10 cellular contexts compared by ENCODE assay signal in genomic region chr11:80815752-80816453, GRCh38.
DNase-seq lines count a peak whose midpoint lies in the region; ATAC-seq and TF ChIP-seq lines count a peak whose summit lies in the region.
"Had no signal": no experiment of that assay in that cellular context is flagged by ENCODE, and none has a peak within 500 bp of the region (broad histone marks: within the 10 kb centered on the region; RNA-seq: fewer than 3 reads in every experiment).

No MANE protein-coding gene starts in this region.

- H3K9me3 Mint-ChIP-seq in glutamatergic neuron (ENCODE audit: unreplicated experiment): no peaks in the 10 kb centered on the region
- peaks cover 4% of the 10 kb centered on the region; the same call in 1 of the 2 replicates for H3K9me3 Mint-ChIP-seq in WTC11

- CTCF ChIA-PET in WTC11 (lab: Charles Lee): no interaction called here

- H3K36me3 Mint-ChIP-seq in glutamatergic neuron (ENCODE audit: unreplicated experiment): no peaks in the 10 kb centered on the region
- no peaks in the 10 kb centered on the region for H3K36me3 Mint-ChIP-seq in WTC11

- no peak for TF ChIP-seq CTCF in glutamatergic neuron (IDR thresholded peaks at IDR 0.05; ENCODE audit: partially characterized antibody, unreplicated experiment)
- no peak for TF ChIP-seq CTCF in WTC11 (IDR thresholded peaks at IDR 0.05)

- no peak overlapping the region for H3K27ac Mint-ChIP-seq in glutamatergic neuron (ENCODE audit: unreplicated experiment)
- no peak overlapping the region for H3K27ac Mint-ChIP-seq in WTC11
- H3K27ac Mint-ChIP-seq: activated CD4-positive, alpha-beta T cell treated with anti-CD3 and anti-CD28 coated beads, Interleukin-2, amount 10 ng/mL, durations not matched to agents 7 days and 5 days had no signal

- H3K4me3 Mint-ChIP-seq in glutamatergic neuron (ENCODE audit: unreplicated experiment) (no peak overlapping the region), WTC11 (no peak overlapping the region)
- H3K4me3 Mint-ChIP-seq: activated CD4-positive, alpha-beta T cell treated with anti-CD3 and anti-CD28 coated beads, Interleukin-2, amount 10 ng/mL, durations not matched to agents 7 days and 5 days; central memory CD8-positive, alpha-beta T cell had no signal

- no peaks in the 10 kb centered on the region for H3K27me3 Mint-ChIP-seq in glutamatergic neuron (ENCODE audit: unreplicated experiment)
- no peaks in the 10 kb centered on the region; the same call in 1 of the 2 replicates for H3K27me3 Mint-ChIP-seq in WTC11 (ENCODE audit: low read depth)
- H3K27me3 Mint-ChIP-seq: activated CD4-positive, alpha-beta T cell treated with anti-CD3 and anti-CD28 coated beads, Interleukin-2, amount 10 ng/mL, durations not matched to agents 7 days and 5 days; central memory CD8-positive, alpha-beta T cell had no signal

- POLR2A ChIA-PET in WTC11 (lab: Charles Lee): interaction anchor here (0.7 kb wide), 1 partner anchor 1021 kb away, joined by 3 read pairs; no protein-coding TSS in a partner anchor

- DNase-seq in germinal center (ENCODE audit: low spot score) (peak; percentile 2), glutamatergic neuron (no peak), WTC11 (ENCODE audit: low spot score) (no peak), GDM1 (lab: John Stamatoyannopoulos, UW) (no peak)
- DNase-seq in stimulated activated CD4-positive, alpha-beta T cell treated with anti-CD3 and anti-CD28 coated beads, Interleukin-4, amount 100 ng/mL, for 4 hours: no peak
- DNase-seq: activated CD4-positive, alpha-beta T cell treated with anti-CD3 and anti-CD28 coated beads, Interleukin-2, amount 10 ng/mL, durations not matched to agents 7 days and 5 days had no signal

- H3K4me1 Mint-ChIP-seq in glutamatergic neuron (ENCODE audit: low read depth, unreplicated experiment) (no peaks in the 10 kb centered on the region), WTC11 (peaks cover 26% of the 10 kb centered on the region)
- H3K4me1 Mint-ChIP-seq: activated CD4-positive, alpha-beta T cell treated with anti-CD3 and anti-CD28 coated beads, Interleukin-2, amount 10 ng/mL, durations not matched to agents 7 days and 5 days; central memory CD8-positive, alpha-beta T cell had no signal

- ATAC-seq in GM18861 (IDR thresholded peaks at IDR 0.05; ENCODE audit: unreplicated experiment): peak; percentile 89
- peak; percentile 91 for ATAC-seq in GM21723 (IDR thresholded peaks at IDR 0.05; ENCODE audit: unreplicated experiment)
- peak; percentile 84 for ATAC-seq in HG03469 (IDR thresholded peaks at IDR 0.05; ENCODE audit: unreplicated experiment)
- ATAC-seq in WTC11: no peak

TF ChIP-seq in WTC11, 78 proteins besides CTCF, POLR2A, EP300 and RAD21:
- TF ChIP-seq, protein P1, sequence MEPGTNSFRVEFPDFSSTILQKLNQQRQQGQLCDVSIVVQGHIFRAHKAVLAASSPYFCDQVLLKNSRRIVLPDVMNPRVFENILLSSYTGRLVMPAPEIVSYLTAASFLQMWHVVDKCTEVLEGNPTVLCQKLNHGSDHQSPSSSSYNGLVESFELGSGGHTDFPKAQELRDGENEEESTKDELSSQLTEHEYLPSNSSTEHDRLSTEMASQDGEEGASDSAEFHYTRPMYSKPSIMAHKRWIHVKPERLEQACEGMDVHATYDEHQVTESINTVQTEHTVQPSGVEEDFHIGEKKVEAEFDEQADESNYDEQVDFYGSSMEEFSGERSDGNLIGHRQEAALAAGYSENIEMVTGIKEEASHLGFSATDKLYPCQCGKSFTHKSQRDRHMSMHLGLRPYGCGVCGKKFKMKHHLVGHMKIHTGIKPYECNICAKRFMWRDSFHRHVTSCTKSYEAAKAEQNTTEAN (CRISPR knock-in tag; IDR thresholded peaks at IDR 0.05): no peak
TF ChIP-seq in WTC11: peak in this region for 0.
